In the genomic region with DNA sequence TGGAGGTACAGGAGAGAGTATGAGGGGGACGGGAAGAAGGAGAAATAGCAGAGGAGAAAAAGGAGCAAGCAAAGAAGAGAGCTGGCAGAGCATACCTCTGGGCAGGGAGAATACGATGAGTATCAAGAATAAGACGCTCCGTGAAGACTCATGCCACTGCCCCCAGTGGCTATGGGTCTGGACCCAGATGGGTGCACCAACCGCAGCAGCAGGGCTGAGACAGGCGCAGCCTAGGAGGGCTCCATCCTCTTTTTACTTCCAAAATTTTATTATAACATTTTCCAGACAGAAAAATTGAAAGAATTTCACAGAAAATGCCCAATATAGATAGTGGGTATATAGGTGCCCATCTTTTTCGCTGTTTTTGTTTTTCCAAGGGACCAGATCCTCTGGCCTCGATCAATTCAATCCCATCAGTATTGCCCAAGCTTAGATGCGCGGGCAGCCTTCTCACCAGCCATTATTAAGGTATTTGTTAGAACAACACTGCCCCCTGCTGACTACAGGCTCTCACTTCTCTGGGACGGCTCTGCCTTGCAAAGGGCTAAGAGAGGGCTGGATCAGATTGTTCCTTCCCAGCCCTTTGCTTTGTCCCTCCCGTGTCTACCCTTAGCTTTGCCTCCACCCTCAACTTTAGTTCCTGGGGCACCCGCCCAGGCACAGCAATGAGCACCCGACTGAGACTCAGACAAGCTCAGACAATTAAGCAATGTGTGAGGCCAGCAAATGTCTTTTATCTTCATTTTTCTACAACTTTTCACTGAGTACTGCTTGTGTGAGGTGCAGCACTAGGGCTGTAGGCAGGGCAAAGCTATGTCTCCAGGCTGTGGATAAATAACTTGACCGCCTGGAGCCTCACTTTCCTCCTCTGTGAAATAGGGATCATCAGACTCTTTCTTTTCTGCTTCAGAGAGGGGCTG, we compare ENCODE assay signal across 8 cellular contexts. TPM values are rescaled to one million over a fixed set of nuclear protein-coding genes. Genes with fewer than 3 reads are reported as not detected.
DNase-seq lines count a peak whose midpoint lies in the region; ATAC-seq and TF ChIP-seq lines count a peak whose summit lies in the region.

No MANE protein-coding gene starts in this region.

- WGBS in esophagus muscularis mucosa, result 48% methylated on average over 15 of the region's 15 CpGs

- intact Hi-C loops in Calu3 (cut with micrococcal nuclease; ENCODE audit: unreplicated experiment) (loop anchor here (1.0 to 5.0 kb wide), 7 partner anchors 54 to 914 kb away; no protein-coding TSS in a partner anchor), esophagus muscularis mucosa (cut with DNase I) (loop anchor here (10.0 kb wide), 1 partner anchor 361 kb away; no protein-coding TSS in a partner anchor)

- TF ChIP-seq CTCF in Calu3 (IDR thresholded peaks at IDR 0.05; ENCODE audit: unreplicated experiment), result peak; percentile 87
- peak; percentile 48 to 67 (median 50) for TF ChIP-seq CTCF in esophagus muscularis mucosa (IDR thresholded peaks at IDR 0.05)

- DNase-seq in Calu3, result peak; percentile 90
- peak; percentile 81 for DNase-seq in HT1080 (ENCODE audit: low read depth)
- DNase-seq in NT2/D1 (ENCODE audit: low read depth, low spot score), result peak; percentile 96
- peak; percentile 63 for DNase-seq in activated CD8-positive, alpha-beta memory T cell treated with anti-CD3 and anti-CD28 coated beads, Interleukin-2, amount 50 U/mL, for 4 hours
- DNase-seq in esophagus muscularis mucosa (ENCODE audit: extremely low spot score), result peak; percentile 94
- DNase-seq in natural killer cell treated with Interleukin-12 subunit alpha and Interleukin-12 subunit beta and Interleukin-15 and Interleukin-18, amount 100 ng/mL, for 72 hours (ENCODE audit: low spot score), result peak; percentile 70
- DNase-seq in stimulated activated naive B cell treated with anti-CD40 and anti-IgM and Interleukin-4, amounts not matched to agents 10 μg/mL and 1 μg/mL and 100 μg/mL, for 72 hours, result peak; percentile 47

- H3K27ac ChIP-seq in esophagus muscularis mucosa (replicated peaks in 1 of 4), result no peak overlapping the region

- H3K36me3 ChIP-seq in NT2/D1 (ENCODE audit: insufficient read depth, insufficient read length, low read length) (no peaks in the 10 kb centered on the region), esophagus muscularis mucosa (no peaks in the 10 kb centered on the region)

- BruUV-seq in Calu3 (replicated peaks; lab: Mats Ljungman, UMichigan), result no TSS peak

- H3K4me1 ChIP-seq in NT2/D1 (ENCODE audit: insufficient read depth, insufficient read length), result no peaks in the 10 kb centered on the region
- peaks cover 0 to 12% (median 0%) of the 10 kb centered on the region in 4 donors for H3K4me1 ChIP-seq in esophagus muscularis mucosa

- H3K4me1 Mint-ChIP-seq in Calu3 (ENCODE audit: low read depth, unreplicated experiment), result peaks cover 9% of the 10 kb centered on the region
- peaks cover 7 to 11% of the 10 kb centered on the region in 2 donors for H3K4me1 Mint-ChIP-seq in natural killer cell treated with Interleukin-12 subunit alpha and Interleukin-12 subunit beta and Interleukin-15 and Interleukin-18, amount 100 ng/mL, for 72 hours (ENCODE audit: low read depth in 2 of 2)
- H3K4me1 Mint-ChIP-seq in stimulated activated naive B cell treated with anti-CD40 and anti-IgM and Interleukin-4, amounts not matched to agents 10 μg/mL and 1 μg/mL and 100 μg/mL, for 72 hours, result peaks cover 6 to 11% of the 10 kb centered on the region in 2 donors

- no peak overlapping the region for H3K27ac Mint-ChIP-seq in Calu3 (ENCODE audit: unreplicated experiment)
- H3K27ac Mint-ChIP-seq in natural killer cell treated with Interleukin-12 subunit alpha and Interleukin-12 subunit beta and Interleukin-15 and Interleukin-18, amount 100 ng/mL, for 72 hours, result no peak overlapping the region
- H3K27ac Mint-ChIP-seq in stimulated activated naive B cell treated with anti-CD40 and anti-IgM and Interleukin-4, amounts not matched to agents 10 μg/mL and 1 μg/mL and 100 μg/mL, for 72 hours, result no peak overlapping the region

- CTCF ChIA-PET in Calu3 (lab: Charles Lee), result interaction anchor here (0.5 to 1.8 kb wide), 16 partner anchors 11 to 1411 kb away, joined by 3 to 6 read pairs (median 4); no protein-coding TSS in a partner anchor

- peaks cover 95% of the 10 kb centered on the region for H3K27me3 Mint-ChIP-seq in Calu3 (ENCODE audit: unreplicated experiment)
- peaks cover 39% of the 10 kb centered on the region in 2 donors for H3K27me3 Mint-ChIP-seq in natural killer cell treated with Interleukin-12 subunit alpha and Interleukin-12 subunit beta and Interleukin-15 and Interleukin-18, amount 100 ng/mL, for 72 hours
- H3K27me3 Mint-ChIP-seq in stimulated activated naive B cell treated with anti-CD40 and anti-IgM and Interleukin-4, amounts not matched to agents 10 μg/mL and 1 μg/mL and 100 μg/mL, for 72 hours, result peaks cover 61% of the 10 kb centered on the region in 2 donors

- TF ChIP-seq POLR2A in esophagus muscularis mucosa (IDR thresholded peaks at IDR 0.05; ENCODE audit: low read depth), result no peak

- H3K36me3 Mint-ChIP-seq in Calu3 (ENCODE audit: insufficient read depth, unreplicated experiment), result no peaks in the 10 kb centered on the region
- no peaks in the 10 kb centered on the region for H3K36me3 Mint-ChIP-seq in natural killer cell treated with Interleukin-12 subunit alpha and Interleukin-12 subunit beta and Interleukin-15 and Interleukin-18, amount 100 ng/mL, for 72 hours
- H3K36me3 Mint-ChIP-seq in stimulated activated naive B cell treated with anti-CD40 and anti-IgM and Interleukin-4, amounts not matched to agents 10 μg/mL and 1 μg/mL and 100 μg/mL, for 72 hours, result no peaks in the 10 kb centered on the region

- no peak for TF ChIP-seq EP300 in esophagus muscularis mucosa (IDR thresholded peaks at IDR 0.05)

- peak; percentile 93 for ATAC-seq in GM21390 (IDR thresholded peaks at IDR 0.05; ENCODE audit: unreplicated experiment)
- ATAC-seq in natural killer cell treated with Interleukin-12 subunit alpha and Interleukin-12 subunit beta and Interleukin-15 and Interleukin-18, amount 100 ng/mL, for 72 hours, result peak; percentile 77
- peak; percentile 89 to 95 for ATAC-seq in stimulated activated naive B cell treated with anti-CD40 and anti-IgM and Interleukin-4, amounts not matched to agents 10 μg/mL and 1 μg/mL and 100 μg/mL, for 72 hours (replicated peaks)

- H3K4me3 ChIP-seq in NT2/D1 (ENCODE audit: insufficient read length, low read depth), result no peak overlapping the region
- H3K4me3 ChIP-seq in esophagus muscularis mucosa, result no peak overlapping the region

- H3K4me3 Mint-ChIP-seq in Calu3 (ENCODE audit: low read depth, unreplicated experiment), result no peak overlapping the region
- no peak overlapping the region for H3K4me3 Mint-ChIP-seq in natural killer cell treated with Interleukin-12 subunit alpha and Interleukin-12 subunit beta and Interleukin-15 and Interleukin-18, amount 100 ng/mL, for 72 hours
- H3K4me3 Mint-ChIP-seq in stimulated activated naive B cell treated with anti-CD40 and anti-IgM and Interleukin-4, amounts not matched to agents 10 μg/mL and 1 μg/mL and 100 μg/mL, for 72 hours, result no peak overlapping the region

- peaks cover 12% of the 10 kb centered on the region for H3K27me3 ChIP-seq in NT2/D1 (ENCODE audit: insufficient read depth, insufficient read length)
- peaks cover 0 to 47% (median 0%) of the 10 kb centered on the region in 4 donors for H3K27me3 ChIP-seq in esophagus muscularis mucosa

- H3K9me3 Mint-ChIP-seq in Calu3 (ENCODE audit: low read depth, unreplicated experiment), result no peaks in the 10 kb centered on the region
- H3K9me3 Mint-ChIP-seq in natural killer cell treated with Interleukin-12 subunit alpha and Interleukin-12 subunit beta and Interleukin-15 and Interleukin-18, amount 100 ng/mL, for 72 hours, result no peaks in the 10 kb centered on the region
- H3K9me3 Mint-ChIP-seq in stimulated activated naive B cell treated with anti-CD40 and anti-IgM and Interleukin-4, amounts not matched to agents 10 μg/mL and 1 μg/mL and 100 μg/mL, for 72 hours, result no peaks in the 10 kb centered on the region

- no peak overlapping the region for H3K9ac ChIP-seq in NT2/D1 (ENCODE audit: insufficient read length, low read depth)

- H3K9me3 ChIP-seq in NT2/D1 (ENCODE audit: insufficient read depth, low read length) (no peaks in the 10 kb centered on the region), esophagus muscularis mucosa (no peaks in the 10 kb centered on the region)

RNA-seq across cellular contexts. Expression of gene CAMK1G, which starts 17.5 kb away (rescaled TPM):
- not detected in 2 replicates for total RNA-seq in Calu3 (2022)
- total RNA-seq in HT1080 (2014; rRNA removed; shearing (Covaris generic)), result not detected in 2 replicates
- polyA plus RNA-seq in HT1080 (2015; cell fraction: cytosol; rRNA removed), result 0.05 and 0.13 TPM in 2 replicates
- polyA plus RNA-seq in HT1080 (2015; cell fraction: nucleus; rRNA removed), result not detected in 2 replicates
- under 1 TPM; 0.13 to 0.83 (median 0.26) TPM for total RNA-seq in esophagus muscularis mucosa
- not detected for total RNA-seq in natural killer cell treated with Interleukin-12 subunit alpha and Interleukin-12 subunit beta and Interleukin-15 and Interleukin-18, amount 100 ng/mL, for 72 hours
